1 cellular context compared by ENCODE assay signal in the genomic region with DNA sequence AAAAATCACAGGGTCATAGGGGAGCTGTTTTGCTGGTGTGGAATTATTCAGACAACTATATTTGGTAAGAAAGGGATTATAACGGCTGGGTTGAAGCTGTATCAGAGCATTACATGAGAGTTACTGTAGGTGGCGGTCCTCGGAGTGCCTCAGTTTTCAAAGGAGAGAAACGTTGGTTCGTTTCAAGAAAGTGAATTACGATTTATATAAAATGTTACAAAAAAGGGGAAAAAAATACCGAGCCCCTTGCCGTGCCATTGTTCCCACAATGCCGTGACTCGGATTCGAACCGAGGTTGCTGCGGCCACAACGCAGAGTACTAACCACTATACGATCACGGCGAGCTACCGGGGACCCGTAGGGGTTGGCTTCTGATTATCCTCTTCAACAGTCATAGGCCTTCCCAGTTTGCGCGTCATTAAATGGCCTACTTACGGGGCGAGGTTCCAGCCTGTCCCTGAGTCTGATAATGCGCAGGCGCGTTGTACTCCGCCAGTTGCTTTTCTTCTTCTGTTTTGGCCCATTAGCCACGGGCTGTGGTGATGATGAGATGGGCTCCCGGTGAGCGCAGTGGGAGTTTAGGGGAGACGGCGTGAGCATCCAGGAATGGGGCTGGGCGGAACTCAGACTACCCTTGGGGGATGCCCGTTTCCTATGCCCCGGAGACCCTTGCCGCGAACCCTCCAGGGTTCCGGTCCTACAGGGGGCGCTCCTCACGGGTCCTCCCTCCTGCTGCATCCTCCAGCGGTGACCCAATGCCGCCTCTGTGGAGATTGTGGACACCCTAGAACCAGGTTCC.
TF ChIP-seq lines count a peak whose summit lies in the region.

No MANE protein-coding gene starts in this region.

TF ChIP-seq in HepG2, 621 proteins besides CTCF, POLR2A, EP300 and RAD21 (continued from another document and continues in another):
- TF ChIP-seq, protein P1, sequence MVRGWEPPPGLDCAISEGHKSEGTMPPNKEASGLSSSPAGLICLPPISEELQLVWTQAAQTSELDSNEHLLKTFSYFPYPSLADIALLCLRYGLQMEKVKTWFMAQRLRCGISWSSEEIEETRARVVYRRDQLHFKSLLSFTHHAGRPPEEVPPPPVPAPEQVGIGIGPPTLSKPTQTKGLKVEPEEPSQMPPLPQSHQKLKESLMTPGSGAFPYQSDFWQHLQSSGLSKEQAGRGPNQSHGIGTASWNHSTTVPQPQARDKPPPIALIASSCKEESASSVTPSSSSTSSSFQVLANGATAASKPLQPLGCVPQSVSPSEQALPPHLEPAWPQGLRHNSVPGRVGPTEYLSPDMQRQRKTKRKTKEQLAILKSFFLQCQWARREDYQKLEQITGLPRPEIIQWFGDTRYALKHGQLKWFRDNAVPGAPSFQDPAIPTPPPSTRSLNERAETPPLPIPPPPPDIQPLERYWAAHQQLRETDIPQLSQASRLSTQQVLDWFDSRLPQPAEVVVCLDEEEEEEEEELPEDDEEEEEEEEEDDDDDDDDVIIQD (CRISPR knock-in tag; IDR thresholded peaks at IDR 0.05; ENCODE audit: low read depth): no peak
- TF ChIP-seq HOXD1 (CRISPR knock-in tag; IDR thresholded peaks at IDR 0.05) (no peak), KLF9 (CRISPR knock-in tag; IDR thresholded peaks at IDR 0.05; ENCODE audit: low read depth) (no peak), ZNF777 (CRISPR knock-in tag; IDR thresholded peaks at IDR 0.05) (peak; percentile 33; the same call in 1 of the 2 replicates), MTF2 (CRISPR knock-in tag; IDR thresholded peaks at IDR 0.05; ENCODE audit: borderline replicate concordance) (no peak), JUN (CRISPR knock-in tag; IDR thresholded peaks at IDR 0.05) (no peak), CCAR2 (optimal IDR thresholded peaks at IDR 0.05; ENCODE audit: low read depth, low read length) (no peak), ZNF558 (CRISPR knock-in tag; IDR thresholded peaks at IDR 0.05; ENCODE audit: borderline replicate concordance) (no peak), ZNF451 (CRISPR knock-in tag; IDR thresholded peaks at IDR 0.05) (0 out of 2 replicates have a peak, but pooled peaks have one; percentile 40), CEBPB (IDR thresholded peaks at IDR 0.05; ENCODE audit: borderline replicate concordance, low read depth, low read length) (no peak), ZNF232 (CRISPR knock-in tag; IDR thresholded peaks at IDR 0.05; ENCODE audit: borderline replicate concordance) (peak; percentile 28; the same call in 1 of the 2 replicates), MED13 (CRISPR knock-in tag; IDR thresholded peaks at IDR 0.05) (0 out of 2 replicates have a peak, but pooled peaks have one; percentile 41), POGZ (CRISPR knock-in tag; IDR thresholded peaks at IDR 0.05) (peak; percentile 50), ZNF557 (CRISPR knock-in tag; IDR thresholded peaks at IDR 0.05) (peak; percentile 46; the same call in 1 of the 2 replicates), SOX5 (CRISPR knock-in tag; IDR thresholded peaks at IDR 0.05; ENCODE audit: borderline replicate concordance) (peak; percentile 38; the same call in 1 of the 2 replicates), ZNF235 (CRISPR knock-in tag; IDR thresholded peaks at IDR 0.05; ENCODE audit: borderline replicate concordance) (peak; percentile 10; the same call in 1 of the 2 replicates), PHF8 (CRISPR knock-in tag; IDR thresholded peaks at IDR 0.05) (peak; percentile 48), ARHGAP35 (CRISPR knock-in tag; IDR thresholded peaks at IDR 0.05; ENCODE audit: borderline replicate concordance) (no peak), ZNF12 (CRISPR knock-in tag; IDR thresholded peaks at IDR 0.05) (no peak), YY1 (IDR thresholded peaks at IDR 0.05; ENCODE audit: insufficient read depth, insufficient replicate concordance, low read depth, low read length) (peak; percentile 5), PHF5A (CRISPR knock-in tag; IDR thresholded peaks at IDR 0.05; ENCODE audit: low read depth, unreplicated experiment) (peak; percentile 67), SMARCE1 (IDR thresholded peaks at IDR 0.05; ENCODE audit: borderline replicate concordance) (no peak), BRCA1 (CRISPR knock-in tag; IDR thresholded peaks at IDR 0.05) (no peak), NKX3-1 (CRISPR knock-in tag; IDR thresholded peaks at IDR 0.05) (peak; percentile 58), RFX3 (CRISPR knock-in tag; IDR thresholded peaks at IDR 0.05) (no peak), ZNF326 (CRISPR knock-in tag; IDR thresholded peaks at IDR 0.05; ENCODE audit: borderline replicate concordance) (no peak), SRSF4 (IDR thresholded peaks at IDR 0.05; ENCODE audit: low read depth, low read length, poor library complexity, severe bottlenecking) (no peak), FOXO1 (CRISPR knock-in tag; IDR thresholded peaks at IDR 0.05) (0 out of 2 replicates have a peak, but pooled peaks have one; percentile 4), NR3C1 (CRISPR knock-in tag; IDR thresholded peaks at IDR 0.05) (no peak), NFYC (CRISPR knock-in tag; IDR thresholded peaks at IDR 0.05) (peak; percentile 42; the same call in 1 of the 2 replicates), ZNF33A (CRISPR knock-in tag; IDR thresholded peaks at IDR 0.05; ENCODE audit: borderline replicate concordance) (peak; percentile 90; the same call in 1 of the 2 replicates)
- TF ChIP-seq, protein P2, sequence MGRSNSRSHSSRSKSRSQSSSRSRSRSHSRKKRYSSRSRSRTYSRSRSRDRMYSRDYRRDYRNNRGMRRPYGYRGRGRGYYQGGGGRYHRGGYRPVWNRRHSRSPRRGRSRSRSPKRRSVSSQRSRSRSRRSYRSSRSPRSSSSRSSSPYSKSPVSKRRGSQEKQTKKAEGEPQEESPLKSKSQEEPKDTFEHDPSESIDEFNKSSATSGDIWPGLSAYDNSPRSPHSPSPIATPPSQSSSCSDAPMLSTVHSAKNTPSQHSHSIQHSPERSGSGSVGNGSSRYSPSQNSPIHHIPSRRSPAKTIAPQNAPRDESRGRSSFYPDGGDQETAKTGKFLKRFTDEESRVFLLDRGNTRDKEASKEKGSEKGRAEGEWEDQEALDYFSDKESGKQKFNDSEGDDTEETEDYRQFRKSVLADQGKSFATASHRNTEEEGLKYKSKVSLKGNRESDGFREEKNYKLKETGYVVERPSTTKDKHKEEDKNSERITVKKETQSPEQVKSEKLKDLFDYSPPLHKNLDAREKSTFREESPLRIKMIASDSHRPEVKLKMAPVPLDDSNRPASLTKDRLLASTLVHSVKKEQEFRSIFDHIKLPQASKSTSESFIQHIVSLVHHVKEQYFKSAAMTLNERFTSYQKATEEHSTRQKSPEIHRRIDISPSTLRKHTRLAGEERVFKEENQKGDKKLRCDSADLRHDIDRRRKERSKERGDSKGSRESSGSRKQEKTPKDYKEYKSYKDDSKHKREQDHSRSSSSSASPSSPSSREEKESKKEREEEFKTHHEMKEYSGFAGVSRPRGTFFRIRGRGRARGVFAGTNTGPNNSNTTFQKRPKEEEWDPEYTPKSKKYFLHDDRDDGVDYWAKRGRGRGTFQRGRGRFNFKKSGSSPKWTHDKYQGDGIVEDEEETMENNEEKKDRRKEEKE (IDR thresholded peaks at IDR 0.05): no peak
- TF ChIP-seq, protein P3, sequence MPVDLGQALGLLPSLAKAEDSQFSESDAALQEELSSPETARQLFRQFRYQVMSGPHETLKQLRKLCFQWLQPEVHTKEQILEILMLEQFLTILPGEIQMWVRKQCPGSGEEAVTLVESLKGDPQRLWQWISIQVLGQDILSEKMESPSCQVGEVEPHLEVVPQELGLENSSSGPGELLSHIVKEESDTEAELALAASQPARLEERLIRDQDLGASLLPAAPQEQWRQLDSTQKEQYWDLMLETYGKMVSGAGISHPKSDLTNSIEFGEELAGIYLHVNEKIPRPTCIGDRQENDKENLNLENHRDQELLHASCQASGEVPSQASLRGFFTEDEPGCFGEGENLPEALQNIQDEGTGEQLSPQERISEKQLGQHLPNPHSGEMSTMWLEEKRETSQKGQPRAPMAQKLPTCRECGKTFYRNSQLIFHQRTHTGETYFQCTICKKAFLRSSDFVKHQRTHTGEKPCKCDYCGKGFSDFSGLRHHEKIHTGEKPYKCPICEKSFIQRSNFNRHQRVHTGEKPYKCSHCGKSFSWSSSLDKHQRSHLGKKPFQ (CRISPR knock-in tag; IDR thresholded peaks at IDR 0.05; ENCODE audit: insufficient replicate concordance): no peak
- TF ChIP-seq, protein P4, sequence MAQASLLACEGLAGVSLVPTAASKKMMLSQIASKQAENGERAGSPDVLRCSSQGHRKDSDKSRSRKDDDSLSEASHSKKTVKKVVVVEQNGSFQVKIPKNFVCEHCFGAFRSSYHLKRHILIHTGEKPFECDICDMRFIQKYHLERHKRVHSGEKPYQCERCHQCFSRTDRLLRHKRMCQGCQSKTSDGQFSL (CRISPR knock-in tag; IDR thresholded peaks at IDR 0.05): no peak
- TF ChIP-seq, protein P5, sequence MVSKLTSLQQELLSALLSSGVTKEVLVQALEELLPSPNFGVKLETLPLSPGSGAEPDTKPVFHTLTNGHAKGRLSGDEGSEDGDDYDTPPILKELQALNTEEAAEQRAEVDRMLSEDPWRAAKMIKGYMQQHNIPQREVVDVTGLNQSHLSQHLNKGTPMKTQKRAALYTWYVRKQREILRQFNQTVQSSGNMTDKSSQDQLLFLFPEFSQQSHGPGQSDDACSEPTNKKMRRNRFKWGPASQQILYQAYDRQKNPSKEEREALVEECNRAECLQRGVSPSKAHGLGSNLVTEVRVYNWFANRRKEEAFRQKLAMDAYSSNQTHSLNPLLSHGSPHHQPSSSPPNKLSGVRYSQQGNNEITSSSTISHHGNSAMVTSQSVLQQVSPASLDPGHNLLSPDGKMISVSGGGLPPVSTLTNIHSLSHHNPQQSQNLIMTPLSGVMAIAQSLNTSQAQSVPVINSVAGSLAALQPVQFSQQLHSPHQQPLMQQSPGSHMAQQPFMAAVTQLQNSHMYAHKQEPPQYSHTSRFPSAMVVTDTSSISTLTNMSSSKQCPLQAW (CRISPR knock-in tag; IDR thresholded peaks at IDR 0.05): peak; percentile 39; the same call in 1 of the 2 replicates
- TF ChIP-seq, protein P6, sequence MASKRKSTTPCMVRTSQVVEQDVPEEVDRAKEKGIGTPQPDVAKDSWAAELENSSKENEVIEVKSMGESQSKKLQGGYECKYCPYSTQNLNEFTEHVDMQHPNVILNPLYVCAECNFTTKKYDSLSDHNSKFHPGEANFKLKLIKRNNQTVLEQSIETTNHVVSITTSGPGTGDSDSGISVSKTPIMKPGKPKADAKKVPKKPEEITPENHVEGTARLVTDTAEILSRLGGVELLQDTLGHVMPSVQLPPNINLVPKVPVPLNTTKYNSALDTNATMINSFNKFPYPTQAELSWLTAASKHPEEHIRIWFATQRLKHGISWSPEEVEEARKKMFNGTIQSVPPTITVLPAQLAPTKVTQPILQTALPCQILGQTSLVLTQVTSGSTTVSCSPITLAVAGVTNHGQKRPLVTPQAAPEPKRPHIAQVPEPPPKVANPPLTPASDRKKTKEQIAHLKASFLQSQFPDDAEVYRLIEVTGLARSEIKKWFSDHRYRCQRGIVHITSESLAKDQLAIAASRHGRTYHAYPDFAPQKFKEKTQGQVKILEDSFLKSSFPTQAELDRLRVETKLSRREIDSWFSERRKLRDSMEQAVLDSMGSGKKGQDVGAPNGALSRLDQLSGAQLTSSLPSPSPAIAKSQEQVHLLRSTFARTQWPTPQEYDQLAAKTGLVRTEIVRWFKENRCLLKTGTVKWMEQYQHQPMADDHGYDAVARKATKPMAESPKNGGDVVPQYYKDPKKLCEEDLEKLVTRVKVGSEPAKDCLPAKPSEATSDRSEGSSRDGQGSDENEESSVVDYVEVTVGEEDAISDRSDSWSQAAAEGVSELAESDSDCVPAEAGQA (IDR thresholded peaks at IDR 0.05; ENCODE audit: low read depth): no peak
- TF ChIP-seq, protein P6 (CRISPR knock-in tag; IDR thresholded peaks at IDR 0.05; ENCODE audit: borderline replicate concordance): no peak; the same call in 1 of the 2 replicates
- TF ChIP-seq, protein P7, sequence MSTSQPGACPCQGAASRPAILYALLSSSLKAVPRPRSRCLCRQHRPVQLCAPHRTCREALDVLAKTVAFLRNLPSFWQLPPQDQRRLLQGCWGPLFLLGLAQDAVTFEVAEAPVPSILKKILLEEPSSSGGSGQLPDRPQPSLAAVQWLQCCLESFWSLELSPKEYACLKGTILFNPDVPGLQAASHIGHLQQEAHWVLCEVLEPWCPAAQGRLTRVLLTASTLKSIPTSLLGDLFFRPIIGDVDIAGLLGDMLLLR (CRISPR knock-in tag; IDR thresholded peaks at IDR 0.05): no peak
- TF ChIP-seq, protein P8, sequence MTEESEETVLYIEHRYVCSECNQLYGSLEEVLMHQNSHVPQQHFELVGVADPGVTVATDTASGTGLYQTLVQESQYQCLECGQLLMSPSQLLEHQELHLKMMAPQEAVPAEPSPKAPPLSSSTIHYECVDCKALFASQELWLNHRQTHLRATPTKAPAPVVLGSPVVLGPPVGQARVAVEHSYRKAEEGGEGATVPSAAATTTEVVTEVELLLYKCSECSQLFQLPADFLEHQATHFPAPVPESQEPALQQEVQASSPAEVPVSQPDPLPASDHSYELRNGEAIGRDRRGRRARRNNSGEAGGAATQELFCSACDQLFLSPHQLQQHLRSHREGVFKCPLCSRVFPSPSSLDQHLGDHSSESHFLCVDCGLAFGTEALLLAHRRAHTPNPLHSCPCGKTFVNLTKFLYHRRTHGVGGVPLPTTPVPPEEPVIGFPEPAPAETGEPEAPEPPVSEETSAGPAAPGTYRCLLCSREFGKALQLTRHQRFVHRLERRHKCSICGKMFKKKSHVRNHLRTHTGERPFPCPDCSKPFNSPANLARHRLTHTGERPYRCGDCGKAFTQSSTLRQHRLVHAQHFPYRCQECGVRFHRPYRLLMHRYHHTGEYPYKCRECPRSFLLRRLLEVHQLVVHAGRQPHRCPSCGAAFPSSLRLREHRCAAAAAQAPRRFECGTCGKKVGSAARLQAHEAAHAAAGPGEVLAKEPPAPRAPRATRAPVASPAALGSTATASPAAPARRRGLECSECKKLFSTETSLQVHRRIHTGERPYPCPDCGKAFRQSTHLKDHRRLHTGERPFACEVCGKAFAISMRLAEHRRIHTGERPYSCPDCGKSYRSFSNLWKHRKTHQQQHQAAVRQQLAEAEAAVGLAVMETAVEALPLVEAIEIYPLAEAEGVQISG (CRISPR knock-in tag; IDR thresholded peaks at IDR 0.05): peak; percentile 60
